6 cellular contexts compared by ENCODE assay signal in genomic region chr4:184485279-184485678, GRCh38.
"Had no signal": no experiment of that assay in that cellular context is flagged by ENCODE, and none has a peak within 500 bp of the region (broad histone marks: within the 10 kb centered on the region; RNA-seq: fewer than 3 reads in every experiment).

No MANE protein-coding gene starts in this region.

- H3K4me3 Mint-ChIP-seq: GM23338, H9 had no signal

- DNase-seq: H9, HCEC 1CT, KBM-7 had no signal

- H3K27ac Mint-ChIP-seq: GM23338, H9 had no signal

- H3K4me2 ChIP-seq: GM23338 had no signal

- H3K4me3 ChIP-seq: GM23338 had no signal

- H3K4me1 Mint-ChIP-seq: GM23338, H9 had no signal

- H2AFZ ChIP-seq: GM23338 had no signal

- H3K27ac ChIP-seq: HL-60 had no signal

- ATAC-seq: GM23338, HepG2 had no signal
